ENCODE assay signal across 8 cellular contexts in genomic region chr12:107760817-107761501, GRCh38. TPM values are rescaled to one million over a fixed set of nuclear protein-coding genes. Genes with fewer than 3 reads are reported as not detected.
A peak's percentile ranks its signal among the peaks of the same experiment; 100 is the strongest.
DNase-seq lines count a peak whose midpoint lies in the region; TF ChIP-seq lines count a peak whose summit lies in the region.

Gene PRDM4 (minus strand): TSS chr12:107761137. CDS start chr12:107760515, 622 bp downstream.

- H3K4me3 Mint-ChIP-seq in HFFc6, result peak within 1 kb of the TSS; percentile 94
- peak within 1 kb of the TSS; percentile 92 for H3K4me3 Mint-ChIP-seq in activated naive CD4-positive, alpha-beta T cell treated with anti-CD3 and anti-CD28 coated beads, Interleukin-2, amount 10 ng/mL, durations not matched to agents 7 days and 5 days

- H3K9me3 Mint-ChIP-seq in HFFc6, result no peaks in the 10 kb centered on the region
- no peaks in the 10 kb centered on the region for H3K9me3 Mint-ChIP-seq in activated naive CD4-positive, alpha-beta T cell treated with anti-CD3 and anti-CD28 coated beads, Interleukin-2, amount 10 ng/mL, durations not matched to agents 7 days and 5 days

- TF ChIP-seq CTCF in HFFc6 (IDR thresholded peaks at IDR 0.05) (peak; percentile 38), suprapubic skin (IDR thresholded peaks at IDR 0.05) (peak; percentile 7 to 50)

- no peaks in the 10 kb centered on the region for H3K9me3 ChIP-seq in suprapubic skin

- no peaks in the 10 kb centered on the region for H3K27me3 ChIP-seq in suprapubic skin

- no peak for TF ChIP-seq EP300 in suprapubic skin (IDR thresholded peaks at IDR 0.05)

- CTCF ChIA-PET in activated naive CD4-positive, alpha-beta T cell treated with anti-CD3 and anti-CD28 coated beads, Interleukin-2, amount 10 ng/mL, durations not matched to agents 7 days and 5 days (lab: Charles Lee), result no interaction called here

- WGBS in suprapubic skin, result 0% methylated on average over 11 of the region's 83 CpGs

- peaks cover 28% of the 10 kb centered on the region for H3K4me1 Mint-ChIP-seq in HFFc6 (ENCODE audit: low read depth)
- H3K4me1 Mint-ChIP-seq in activated naive CD4-positive, alpha-beta T cell treated with anti-CD3 and anti-CD28 coated beads, Interleukin-2, amount 10 ng/mL, durations not matched to agents 7 days and 5 days, result peaks cover 31% of the 10 kb centered on the region

- H3K27ac Mint-ChIP-seq in HFFc6, result peak within 1 kb of the TSS; percentile 90
- H3K27ac Mint-ChIP-seq in activated naive CD4-positive, alpha-beta T cell treated with anti-CD3 and anti-CD28 coated beads, Interleukin-2, amount 10 ng/mL, durations not matched to agents 7 days and 5 days, result peak within 1 kb of the TSS; percentile 90

- H3K36me3 ChIP-seq in suprapubic skin, result peaks cover 15% of the 10 kb centered on the region

- peaks cover 9% of the 10 kb centered on the region; the same call in 1 of the 2 replicates for H3K36me3 Mint-ChIP-seq in HFFc6 (ENCODE audit: low read depth)
- H3K36me3 Mint-ChIP-seq in activated naive CD4-positive, alpha-beta T cell treated with anti-CD3 and anti-CD28 coated beads, Interleukin-2, amount 10 ng/mL, durations not matched to agents 7 days and 5 days, result peaks cover 16% of the 10 kb centered on the region

- DNase-seq in HFFc6 (peak; percentile 92), NAMALWA (ENCODE audit: low spot score) (peak; percentile 95), SK-N-DZ (ENCODE audit: low spot score) (peak; percentile 91), germinal center (ENCODE audit: low spot score) (peak; percentile 96), nucleus accumbens (lab: John Stamatoyannopoulos, UW) (peak; percentile 9 to 96 (median 87)), suprapubic skin (ENCODE audit: low spot score in 2 of 2) (peak; percentile 93 to 95)
- peak; percentile 91 for DNase-seq in activated naive CD4-positive, alpha-beta T cell treated with anti-CD3 and anti-CD28 coated beads, Interleukin-2, amount 10 ng/mL, durations not matched to agents 7 days and 5 days

- H3K27ac ChIP-seq in suprapubic skin, result peak within 1 kb of the TSS; percentile 83

- peak; percentile 86 to 91 for TF ChIP-seq POLR2A in suprapubic skin (IDR thresholded peaks at IDR 0.05)

- H3K4me3 ChIP-seq in GM08714 (ENCODE audit: low read length) (peak within 1 kb of the TSS; percentile 83), suprapubic skin (peak within 1 kb of the TSS; percentile 92)

- H3K27me3 Mint-ChIP-seq in HFFc6 (ENCODE audit: insufficient read depth), result no peaks in the 10 kb centered on the region; the same call in 1 of the 2 replicates
- peaks cover 17% of the 10 kb centered on the region for H3K27me3 Mint-ChIP-seq in activated naive CD4-positive, alpha-beta T cell treated with anti-CD3 and anti-CD28 coated beads, Interleukin-2, amount 10 ng/mL, durations not matched to agents 7 days and 5 days

- peaks cover 27% of the 10 kb centered on the region for H3K4me1 ChIP-seq in suprapubic skin

RNA-seq across cellular contexts. Expression of gene PRDM4, which starts in this region (rescaled TPM):
- total RNA-seq in HFFc6 (2021; fragmentation: NEBNext Ultra II Directional; extraction: Animal tissue kit (Norgen Biotek cat#: 25700)), result 10 to 100 TPM; 23.2 to 26.3 (median 24.3) TPM
- 20.1 and 24.8 TPM in 2 replicates for polyA plus RNA-seq in SK-N-DZ (2014; cell fraction: cytosol; rRNA removed)
- 20.8 and 22.5 TPM in 2 replicates for polyA plus RNA-seq in SK-N-DZ (2014; cell fraction: nucleus; rRNA removed)
- total RNA-seq in suprapubic skin, result 10 to 100 TPM; 21.4 to 43.5 (median 26.9) TPM

Comparison
In these comparisons a context has a peak if more than half of its experiments do, and no peak if none do; other contexts are left out.
1. Peak in every context shown above with its lines: DNase-seq, H3K4me3 ChIP-seq and H3K27ac ChIP-seq.